ENCODE assay signal across 8 cellular contexts in genomic region chr17:74873036-74873873, GRCh38. TPM values are rescaled to one million over a fixed set of nuclear protein-coding genes. Genes with fewer than 3 reads are reported as not detected.
A peak's percentile ranks its signal among the peaks of the same experiment; 100 is the strongest.
DNase-seq lines count a peak whose midpoint lies in the region; ATAC-seq, FAIRE-seq and TF ChIP-seq lines count a peak whose summit lies in the region.

No MANE protein-coding gene starts in this region.

- peak overlapping the region; percentile 82 for H3K4me3 Mint-ChIP-seq in mesothelial cell of epicardium

- peak overlapping the region; percentile 34 for H3K27ac ChIP-seq in OCI-LY1 (ENCODE audit: low read depth, low read length, poor library complexity, severe bottlenecking)
- H3K27ac ChIP-seq in endothelial cell of umbilical vein (ENCODE audit: insufficient read depth, low read depth, low read length), result peak overlapping the region; percentile 75

- H3K36me3 Mint-ChIP-seq in mesothelial cell of epicardium, result peaks cover 3% of the 10 kb centered on the region

- no peaks in the 10 kb centered on the region for H3K9me3 Mint-ChIP-seq in mesothelial cell of epicardium

- H3K4me1 ChIP-seq in OCI-LY1 (ENCODE audit: insufficient read depth, low read length, severe bottlenecking) (peaks cover 15% of the 10 kb centered on the region), endothelial cell of umbilical vein (ENCODE audit: control insufficient read depth, extremely low read depth, insufficient read depth, low read length) (peaks cover 25% of the 10 kb centered on the region)

- intact Hi-C loops in endothelial cell of umbilical vein (cut with micrococcal nuclease), result loop anchor here (1.0 to 5.0 kb wide), 2 partner anchors 96 to 125 kb away; partner anchors contain the start of genes NAT9 and NHERF1

- DNase-seq in DMS 273 (lab: John Stamatoyannopoulos, UW; ENCODE audit: unreplicated experiment) (peak; percentile 100), HuH-7 (ENCODE audit: low spot score) (peak; percentile 100), activated T-cell treated with anti-CD3 and anti-CD28 coated beads for 1 hour (ENCODE audit: low read depth) (peak; percentile 98), endothelial cell of umbilical vein (ENCODE audit: low read depth, low spot score) (peak; percentile 100), mesothelial cell of epicardium (ENCODE audit: low spot score in 2 of 2, unreplicated experiment in 2 of 2) (peak; percentile 99)
- DNase-seq in stimulated activated CD8-positive, alpha-beta memory T cell treated with anti-CD3 and anti-CD28 coated beads, Interleukin-15, amount 100 ng/mL, for 4 hours (ENCODE audit: low read depth in 2 of 2), result peak; percentile 96 to 99

- peak; percentile 85 for ATAC-seq in GM21526 (IDR thresholded peaks at IDR 0.05; ENCODE audit: low FRiP score, unreplicated experiment)

- peak; percentile 88 for TF ChIP-seq POLR2A in endothelial cell of umbilical vein (IDR thresholded peaks at IDR 0.05; ENCODE audit: low read depth, low read length)

- BruUV-seq in endothelial cell of umbilical vein (replicated peaks; lab: Mats Ljungman, UMichigan), result TSS peak; percentile 97

- peaks cover 2% of the 10 kb centered on the region for H3K27me3 Mint-ChIP-seq in mesothelial cell of epicardium (ENCODE audit: low read depth)

- H3K9ac ChIP-seq in OCI-LY1 (ENCODE audit: low read length), result peak overlapping the region; percentile 86
- H3K9ac ChIP-seq in endothelial cell of umbilical vein (replicated peaks; ENCODE audit: extremely low read depth, insufficient read depth, low read length), result peak overlapping the region; percentile 91

- H3K27me3 ChIP-seq in OCI-LY1 (ENCODE audit: insufficient read depth, low read length) (no peaks in the 10 kb centered on the region), endothelial cell of umbilical vein (ENCODE audit: control insufficient read depth in 2 of 2, insufficient read depth in 2 of 2, low read length in 2 of 2) (no peaks in the 10 kb centered on the region)

- H3K9me2 ChIP-seq in OCI-LY1 (ENCODE audit: low read depth, low read length), result no peaks in the 10 kb centered on the region

- peak overlapping the region; percentile 95 for H3K27ac Mint-ChIP-seq in mesothelial cell of epicardium

- no peaks in the 10 kb centered on the region for H3K79me2 ChIP-seq in OCI-LY1 (ENCODE audit: insufficient read depth, low read length)
- no peaks in the 10 kb centered on the region for H3K79me2 ChIP-seq in endothelial cell of umbilical vein (ENCODE audit: control insufficient read depth, insufficient read depth, low read length)

- peaks cover 33% of the 10 kb centered on the region for H3K4me1 Mint-ChIP-seq in mesothelial cell of epicardium

- H4K20me1 ChIP-seq in OCI-LY1 (ENCODE audit: insufficient read depth, low read length) (no peaks in the 10 kb centered on the region), endothelial cell of umbilical vein (replicated peaks; ENCODE audit: control insufficient read depth, extremely low read depth, insufficient read depth, low read length) (no peaks in the 10 kb centered on the region)

- H3K36me3 ChIP-seq in OCI-LY1 (ENCODE audit: insufficient read depth, low read length), result no peaks in the 10 kb centered on the region
- no peaks in the 10 kb centered on the region for H3K36me3 ChIP-seq in endothelial cell of umbilical vein (ENCODE audit: control insufficient read depth in 2 of 2, extremely low read depth in 1 of 2, insufficient read depth in 2 of 2, low read length in 2 of 2)

- H3K4me2 ChIP-seq in OCI-LY1 (ENCODE audit: low read length), result peak overlapping the region; percentile 82
- peak overlapping the region; percentile 81 for H3K4me2 ChIP-seq in endothelial cell of umbilical vein (ENCODE audit: insufficient read depth, low read length)

- peak; percentile 100 for FAIRE-seq in endothelial cell of umbilical vein (lab: Jason Lieb, UNC)

- H2AFZ ChIP-seq in OCI-LY1 (ENCODE audit: low read length) (no peak overlapping the region), endothelial cell of umbilical vein (ENCODE audit: low read depth, low read length) (peak overlapping the region; percentile 71)

- TF ChIP-seq CTCF in OCI-LY1 (IDR thresholded peaks at IDR 0.05; ENCODE audit: low read length) (no peak), endothelial cell of umbilical vein (IDR thresholded peaks at IDR 0.05; ENCODE audit: extremely low read depth in 1 of 2, insufficient read depth in 1 of 2, low read depth in 1 of 2, low read length in 2 of 2) (no peak), mesothelial cell of epicardium (IDR thresholded peaks at IDR 0.05; ENCODE audit: unreplicated experiment) (no peak)

- dilution Hi-C loops in endothelial cell of umbilical vein (cut with MboI; ENCODE audit: extremely low pct_ligation_motif_present, low sequenced_read_pairs), result no loop called here

- H3K4me3 ChIP-seq in OCI-LY1 (ENCODE audit: low read depth, low read length, poor library complexity, severe bottlenecking), result peak overlapping the region; percentile 78
- peak overlapping the region; percentile 67 to 83 (median 70) for H3K4me3 ChIP-seq in endothelial cell of umbilical vein (replicated peaks in 1 of 3; ENCODE audit: insufficient read depth in 1 of 3, low read depth in 1 of 3, low read length in 3 of 3)

- H3K9me1 ChIP-seq in endothelial cell of umbilical vein (replicated peaks; ENCODE audit: control insufficient read depth, extremely low read depth, insufficient read depth, low read length), result no peaks in the 10 kb centered on the region

- CTCF ChIA-PET in endothelial cell of umbilical vein (lab: Charles Lee), result interaction anchor here (0.8 to 2.4 kb wide), 11 partner anchors 11 to 216 kb away, joined by 3 to 29 read pairs (median 6); partner anchors contain the start of gene FADS6

- H3K9me3 ChIP-seq in OCI-LY1 (ENCODE audit: low read length), result no peaks in the 10 kb centered on the region
- no peaks in the 10 kb centered on the region for H3K9me3 ChIP-seq in endothelial cell of umbilical vein (replicated peaks; ENCODE audit: control insufficient read depth, insufficient read depth, low read length)

- POLR2A ChIA-PET in endothelial cell of umbilical vein (lab: Charles Lee), result interaction anchor here (0.6 to 1.5 kb wide), 16 partner anchors 9 to 510 kb away, joined by 3 to 8 read pairs (median 4); partner anchors contain the start of genes HID1, MRPL58 and NAT9

- H3F3A ChIP-seq in OCI-LY1 (ENCODE audit: insufficient read depth, low read length), result no peaks in the 10 kb centered on the region

TF ChIP-seq in endothelial cell of umbilical vein, 7 proteins besides CTCF, POLR2A, EP300 and RAD21 (continues in another document):
- TF ChIP-seq POLR2AphosphoS5 (IDR thresholded peaks at IDR 0.05; ENCODE audit: insufficient read depth, low read depth, low read length), result peak; percentile 91

RNA-seq across cellular contexts. Expression of gene FDXR, which starts 0.5 kb away (rescaled TPM):
- 30.9 and 33.4 TPM in 2 replicates for total RNA-seq in endothelial cell of umbilical vein
- 19.7 and 20.4 TPM in 2 replicates for polyA plus RNA-seq in endothelial cell of umbilical vein
- 17.3 and 21.1 TPM in 2 replicates for polyA plus RNA-seq in endothelial cell of umbilical vein (2011; cell fraction: cytosol; rRNA removed)
- 26.4 and 27.8 TPM in 2 replicates for polyA plus RNA-seq in endothelial cell of umbilical vein (2011; cell fraction: nucleus; rRNA removed)
- 29.8 and 35.1 TPM in 2 replicates for polyA plus RNA-seq in endothelial cell of umbilical vein (2012)
- polyA minus RNA-seq in endothelial cell of umbilical vein, result 8.5 and 9.8 TPM in 2 replicates
- 10.9 TPM for polyA minus RNA-seq in endothelial cell of umbilical vein (2011; cell fraction: cytosol; rRNA and poly(A)+ RNA removed)
- 6.6 and 8.8 TPM in 2 replicates for polyA minus RNA-seq in endothelial cell of umbilical vein (2011; cell fraction: nucleus; rRNA and poly(A)+ RNA removed)
- 20.4 to 23.0 TPM (median 22.5 TPM) in 3 replicates for total RNA-seq in mesothelial cell of epicardium

RNA-seq across cellular contexts. Expression of gene GRIN2C, which starts 13.6 kb away (rescaled TPM):
- total RNA-seq in endothelial cell of umbilical vein, result 0.09 and 0.60 TPM in 2 replicates
- 0.03 and 0.04 TPM in 2 replicates for polyA plus RNA-seq in endothelial cell of umbilical vein
- 0.01 TPM in 2 replicates for polyA plus RNA-seq in endothelial cell of umbilical vein (2011; cell fraction: cytosol; rRNA removed)
- 0.17 and 0.25 TPM in 2 replicates for polyA plus RNA-seq in endothelial cell of umbilical vein (2011; cell fraction: nucleus; rRNA removed)
- polyA plus RNA-seq in endothelial cell of umbilical vein (2012), result 0.12 and 0.16 TPM in 2 replicates
- 0.04 and 0.15 TPM in 2 replicates for polyA minus RNA-seq in endothelial cell of umbilical vein
- polyA minus RNA-seq in endothelial cell of umbilical vein (2011; cell fraction: cytosol; rRNA and poly(A)+ RNA removed), result not detected
- polyA minus RNA-seq in endothelial cell of umbilical vein (2011; cell fraction: nucleus; rRNA and poly(A)+ RNA removed), result 0.10 and 0.14 TPM in 2 replicates
- 0.16 to 0.29 TPM (median 0.18 TPM) in 3 replicates for total RNA-seq in mesothelial cell of epicardium

RNA-seq across cellular contexts. Expression of gene FADS6, which starts 20.2 kb away (rescaled TPM):
- total RNA-seq in endothelial cell of umbilical vein (not detected in 2 replicates), mesothelial cell of epicardium (0.14 to 0.85 TPM in 2 of 3 replicates, not detected in the other)
- polyA plus RNA-seq in endothelial cell of umbilical vein, result not detected in 2 replicates
- not detected in 2 replicates for polyA plus RNA-seq in endothelial cell of umbilical vein (2011; cell fraction: cytosol; rRNA removed)
- not detected in 2 replicates for polyA plus RNA-seq in endothelial cell of umbilical vein (2011; cell fraction: nucleus; rRNA removed)
- not detected in 2 replicates for polyA plus RNA-seq in endothelial cell of umbilical vein (2012)
- not detected in 2 replicates for polyA minus RNA-seq in endothelial cell of umbilical vein
- not detected for polyA minus RNA-seq in endothelial cell of umbilical vein (2011; cell fraction: cytosol; rRNA and poly(A)+ RNA removed)
- polyA minus RNA-seq in endothelial cell of umbilical vein (2011; cell fraction: nucleus; rRNA and poly(A)+ RNA removed), result not detected in 2 replicates

RNA-seq across cellular contexts. Expression of gene USH1G, which starts 49.8 kb away (rescaled TPM):
- not detected in 2 replicates for total RNA-seq in endothelial cell of umbilical vein
- not detected in 2 replicates for polyA plus RNA-seq in endothelial cell of umbilical vein
- not detected in 2 replicates for polyA plus RNA-seq in endothelial cell of umbilical vein (2011; cell fraction: cytosol; rRNA removed)
- polyA plus RNA-seq in endothelial cell of umbilical vein (2011; cell fraction: nucleus; rRNA removed), result not detected in 2 replicates
- polyA plus RNA-seq in endothelial cell of umbilical vein (2012), result not detected in 2 replicates
- not detected in 2 replicates for polyA minus RNA-seq in endothelial cell of umbilical vein
- not detected for polyA minus RNA-seq in endothelial cell of umbilical vein (2011; cell fraction: cytosol; rRNA and poly(A)+ RNA removed)
- polyA minus RNA-seq in endothelial cell of umbilical vein (2011; cell fraction: nucleus; rRNA and poly(A)+ RNA removed), result not detected in 2 replicates
- 3.1 to 3.9 TPM (median 3.9 TPM) in 3 replicates for total RNA-seq in mesothelial cell of epicardium

RNA-seq across cellular contexts. Expression of gene OTOP2, which starts 50.8 kb away (rescaled TPM):
- not detected in 2 replicates for total RNA-seq in endothelial cell of umbilical vein
- polyA plus RNA-seq in endothelial cell of umbilical vein, result not detected in 2 replicates
- polyA plus RNA-seq in endothelial cell of umbilical vein (2011; cell fraction: cytosol; rRNA removed), result not detected in 2 replicates
- not detected in 2 replicates for polyA plus RNA-seq in endothelial cell of umbilical vein (2011; cell fraction: nucleus; rRNA removed)
- polyA plus RNA-seq in endothelial cell of umbilical vein (2012), result not detected in 2 replicates
- polyA minus RNA-seq in endothelial cell of umbilical vein, result not detected in 2 replicates
- not detected for polyA minus RNA-seq in endothelial cell of umbilical vein (2011; cell fraction: cytosol; rRNA and poly(A)+ RNA removed)
- not detected in 2 replicates for polyA minus RNA-seq in endothelial cell of umbilical vein (2011; cell fraction: nucleus; rRNA and poly(A)+ RNA removed)
- total RNA-seq in mesothelial cell of epicardium, result not detected in 3 replicates

Comparison
In these comparisons a context has a peak if more than half of its experiments do, and no peak if none do; other contexts are left out.
1. Peak in every context shown above with its lines: DNase-seq, ATAC-seq, H3K4me3 ChIP-seq and H3K27ac ChIP-seq.